Comparison of ENCODE assay signal across 2 cellular contexts in genomic region chr3:72593881-72594397, GRCh38.
TF ChIP-seq lines count a peak whose summit lies in the region.

No MANE protein-coding gene starts in this region.

TF ChIP-seq in WTC11, 78 proteins besides CTCF, POLR2A, EP300 and RAD21 (continued from another document):
- TF ChIP-seq, protein P1, sequence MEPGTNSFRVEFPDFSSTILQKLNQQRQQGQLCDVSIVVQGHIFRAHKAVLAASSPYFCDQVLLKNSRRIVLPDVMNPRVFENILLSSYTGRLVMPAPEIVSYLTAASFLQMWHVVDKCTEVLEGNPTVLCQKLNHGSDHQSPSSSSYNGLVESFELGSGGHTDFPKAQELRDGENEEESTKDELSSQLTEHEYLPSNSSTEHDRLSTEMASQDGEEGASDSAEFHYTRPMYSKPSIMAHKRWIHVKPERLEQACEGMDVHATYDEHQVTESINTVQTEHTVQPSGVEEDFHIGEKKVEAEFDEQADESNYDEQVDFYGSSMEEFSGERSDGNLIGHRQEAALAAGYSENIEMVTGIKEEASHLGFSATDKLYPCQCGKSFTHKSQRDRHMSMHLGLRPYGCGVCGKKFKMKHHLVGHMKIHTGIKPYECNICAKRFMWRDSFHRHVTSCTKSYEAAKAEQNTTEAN (CRISPR knock-in tag; IDR thresholded peaks at IDR 0.05), result no peak
- TF ChIP-seq NR1H2 (CRISPR knock-in tag; IDR thresholded peaks at IDR 0.05), result no peak

TF ChIP-seq in HepG2, 621 proteins besides CTCF, POLR2A, EP300 and RAD21 (continued from another document):
- TF ChIP-seq, protein P2, sequence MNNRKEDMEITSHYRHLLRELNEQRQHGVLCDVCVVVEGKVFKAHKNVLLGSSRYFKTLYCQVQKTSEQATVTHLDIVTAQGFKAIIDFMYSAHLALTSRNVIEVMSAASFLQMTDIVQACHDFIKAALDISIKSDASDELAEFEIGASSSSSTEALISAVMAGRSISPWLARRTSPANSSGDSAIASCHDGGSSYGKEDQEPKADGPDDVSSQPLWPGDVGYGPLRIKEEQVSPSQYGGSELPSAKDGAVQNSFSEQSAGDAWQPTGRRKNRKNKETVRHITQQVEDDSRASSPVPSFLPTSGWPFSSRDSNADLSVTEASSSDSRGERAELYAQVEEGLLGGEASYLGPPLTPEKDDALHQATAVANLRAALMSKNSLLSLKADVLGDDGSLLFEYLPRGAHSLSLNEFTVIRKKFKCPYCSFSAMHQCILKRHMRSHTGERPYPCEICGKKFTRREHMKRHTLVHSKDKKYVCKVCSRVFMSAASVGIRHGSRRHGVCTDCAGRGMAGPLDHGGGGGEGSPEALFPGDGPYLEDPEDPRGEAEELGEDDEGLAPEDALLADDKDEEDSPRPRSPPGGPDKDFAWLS (CRISPR knock-in tag; IDR thresholded peaks at IDR 0.05; ENCODE audit: borderline replicate concordance), result no peak
- TF ChIP-seq ZNF773 (CRISPR knock-in tag; IDR thresholded peaks at IDR 0.05; ENCODE audit: borderline replicate concordance), result no peak
- TF ChIP-seq, protein P3, sequence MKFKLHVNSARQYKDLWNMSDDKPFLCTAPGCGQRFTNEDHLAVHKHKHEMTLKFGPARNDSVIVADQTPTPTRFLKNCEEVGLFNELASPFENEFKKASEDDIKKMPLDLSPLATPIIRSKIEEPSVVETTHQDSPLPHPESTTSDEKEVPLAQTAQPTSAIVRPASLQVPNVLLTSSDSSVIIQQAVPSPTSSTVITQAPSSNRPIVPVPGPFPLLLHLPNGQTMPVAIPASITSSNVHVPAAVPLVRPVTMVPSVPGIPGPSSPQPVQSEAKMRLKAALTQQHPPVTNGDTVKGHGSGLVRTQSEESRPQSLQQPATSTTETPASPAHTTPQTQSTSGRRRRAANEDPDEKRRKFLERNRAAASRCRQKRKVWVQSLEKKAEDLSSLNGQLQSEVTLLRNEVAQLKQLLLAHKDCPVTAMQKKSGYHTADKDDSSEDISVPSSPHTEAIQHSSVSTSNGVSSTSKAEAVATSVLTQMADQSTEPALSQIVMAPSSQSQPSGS (CRISPR knock-in tag; IDR thresholded peaks at IDR 0.05), result no peak; the same call in 1 of the 2 replicates
- TF ChIP-seq ZNF234 (CRISPR knock-in tag; conservative IDR thresholded peaks at IDR 0.05), result no peak
- TF ChIP-seq KDM5A (IDR thresholded peaks at IDR 0.05; ENCODE audit: borderline replicate concordance, low read length), result no peak
- no peak for TF ChIP-seq POLR2AphosphoS5 (IDR thresholded peaks at IDR 0.05; ENCODE audit: low read depth, low read length)
- no peak for TF ChIP-seq SALL2 (CRISPR knock-in tag; IDR thresholded peaks at IDR 0.05)
- no peak for TF ChIP-seq HINFP (CRISPR knock-in tag; IDR thresholded peaks at IDR 0.05; ENCODE audit: low read depth)
- TF ChIP-seq, protein P4, sequence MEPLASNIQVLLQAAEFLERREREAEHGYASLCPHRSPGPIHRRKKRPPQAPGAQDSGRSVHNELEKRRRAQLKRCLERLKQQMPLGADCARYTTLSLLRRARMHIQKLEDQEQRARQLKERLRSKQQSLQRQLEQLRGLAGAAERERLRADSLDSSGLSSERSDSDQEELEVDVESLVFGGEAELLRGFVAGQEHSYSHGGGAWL (CRISPR knock-in tag; IDR thresholded peaks at IDR 0.05), result no peak
- TF ChIP-seq FOXK1 (CRISPR knock-in tag; IDR thresholded peaks at IDR 0.05; ENCODE audit: borderline replicate concordance, low read depth), result 0 out of 2 replicates have a peak, but pooled peaks have one; percentile 16
- TF ChIP-seq MXI1 (IDR thresholded peaks at IDR 0.05; ENCODE audit: borderline replicate concordance, low read depth, low read length), result no peak
- TF ChIP-seq ATF7 (IDR thresholded peaks at IDR 0.05), result peak; percentile 24; the same call in 1 of the 2 replicates
- no peak for TF ChIP-seq ATF7 (CRISPR knock-in tag; IDR thresholded peaks at IDR 0.05)
- 0 out of 2 replicates have a peak, but pooled peaks have one; percentile 7 for TF ChIP-seq ZFX (CRISPR knock-in tag; IDR thresholded peaks at IDR 0.05; ENCODE audit: low read depth)
- TF ChIP-seq, protein P5, sequence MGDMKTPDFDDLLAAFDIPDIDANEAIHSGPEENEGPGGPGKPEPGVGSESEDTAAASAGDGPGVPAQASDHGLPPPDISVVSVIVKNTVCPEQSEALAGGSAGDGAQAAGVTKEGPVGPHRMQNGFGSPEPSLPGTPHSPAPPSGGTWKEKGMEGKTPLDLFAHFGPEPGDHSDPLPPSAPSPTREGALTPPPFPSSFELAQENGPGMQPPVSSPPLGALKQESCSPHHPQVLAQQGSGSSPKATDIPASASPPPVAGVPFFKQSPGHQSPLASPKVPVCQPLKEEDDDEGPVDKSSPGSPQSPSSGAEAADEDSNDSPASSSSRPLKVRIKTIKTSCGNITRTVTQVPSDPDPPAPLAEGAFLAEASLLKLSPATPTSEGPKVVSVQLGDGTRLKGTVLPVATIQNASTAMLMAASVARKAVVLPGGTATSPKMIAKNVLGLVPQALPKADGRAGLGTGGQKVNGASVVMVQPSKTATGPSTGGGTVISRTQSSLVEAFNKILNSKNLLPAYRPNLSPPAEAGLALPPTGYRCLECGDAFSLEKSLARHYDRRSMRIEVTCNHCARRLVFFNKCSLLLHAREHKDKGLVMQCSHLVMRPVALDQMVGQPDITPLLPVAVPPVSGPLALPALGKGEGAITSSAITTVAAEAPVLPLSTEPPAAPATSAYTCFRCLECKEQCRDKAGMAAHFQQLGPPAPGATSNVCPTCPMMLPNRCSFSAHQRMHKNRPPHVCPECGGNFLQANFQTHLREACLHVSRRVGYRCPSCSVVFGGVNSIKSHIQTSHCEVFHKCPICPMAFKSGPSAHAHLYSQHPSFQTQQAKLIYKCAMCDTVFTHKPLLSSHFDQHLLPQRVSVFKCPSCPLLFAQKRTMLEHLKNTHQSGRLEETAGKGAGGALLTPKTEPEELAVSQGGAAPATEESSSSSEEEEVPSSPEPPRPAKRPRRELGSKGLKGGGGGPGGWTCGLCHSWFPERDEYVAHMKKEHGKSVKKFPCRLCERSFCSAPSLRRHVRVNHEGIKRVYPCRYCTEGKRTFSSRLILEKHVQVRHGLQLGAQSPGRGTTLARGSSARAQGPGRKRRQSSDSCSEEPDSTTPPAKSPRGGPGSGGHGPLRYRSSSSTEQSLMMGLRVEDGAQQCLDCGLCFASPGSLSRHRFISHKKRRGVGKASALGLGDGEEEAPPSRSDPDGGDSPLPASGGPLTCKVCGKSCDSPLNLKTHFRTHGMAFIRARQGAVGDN (CRISPR knock-in tag; IDR thresholded peaks at IDR 0.05), result peak; percentile 23
- TF ChIP-seq WIZ (CRISPR knock-in tag; IDR thresholded peaks at IDR 0.05), result no peak
- TF ChIP-seq IRF2 (CRISPR knock-in tag; IDR thresholded peaks at IDR 0.05), result no peak
- no peak for TF ChIP-seq MIER2 (CRISPR knock-in tag; IDR thresholded peaks at IDR 0.05)
- TF ChIP-seq MYNN (CRISPR knock-in tag; IDR thresholded peaks at IDR 0.05; ENCODE audit: low read depth), result no peak
- no peak for TF ChIP-seq ZNF777 (CRISPR knock-in tag; IDR thresholded peaks at IDR 0.05)
